1 cellular context compared by ENCODE assay signal in genomic region chr10:49320191-49320590, GRCh38.
TF ChIP-seq lines count a peak whose summit lies in the region.

No MANE protein-coding gene starts in this region.

TF ChIP-seq in H1, 55 proteins besides CTCF, POLR2A, EP300 and RAD21:
- no peak for TF ChIP-seq RXRA (IDR thresholded peaks at IDR 0.05; ENCODE audit: insufficient read depth, low read depth, low read length)
- TF ChIP-seq KDM4A (IDR thresholded peaks at IDR 0.05; ENCODE audit: low read depth, low read length, severe bottlenecking) = no peak
